ENCODE assay signal across 9 cellular contexts in the genomic region with DNA sequence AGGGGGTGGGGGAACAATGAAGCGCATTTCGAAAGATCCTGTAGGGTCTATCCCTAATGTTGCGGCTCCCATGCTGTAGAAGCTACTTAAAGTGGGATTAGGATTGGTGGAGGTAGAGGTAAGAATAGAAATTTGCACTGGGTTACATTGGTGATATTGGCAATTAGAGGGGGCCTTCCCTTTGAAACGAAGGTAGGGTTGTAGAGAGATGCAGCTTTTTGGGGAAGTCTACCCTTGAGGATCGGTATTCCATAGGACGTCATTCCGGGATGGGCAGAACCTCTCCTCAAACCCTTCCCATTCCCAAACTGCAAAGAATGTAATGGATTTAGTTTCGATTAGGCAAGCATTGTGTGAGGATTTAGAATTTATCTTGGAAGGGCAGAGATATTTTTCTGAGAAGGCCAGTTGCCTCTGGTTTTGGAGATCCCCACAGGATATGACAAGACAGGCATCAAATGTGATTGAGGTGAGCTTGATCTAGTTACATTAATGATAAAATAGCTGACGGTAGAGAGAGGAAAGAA. TPM values are rescaled to one million over a fixed set of nuclear protein-coding genes. Genes with fewer than 3 reads are reported as not detected.
DNase-seq lines count a peak whose midpoint lies in the region; TF ChIP-seq lines count a peak whose summit lies in the region.
"Had no signal": no experiment of that assay in that cellular context is flagged by ENCODE, and none has a peak within 500 bp of the region (broad histone marks: within the 10 kb centered on the region; RNA-seq: fewer than 3 reads in every experiment).

No MANE protein-coding gene starts in this region.

- H3K4me3 Mint-ChIP-seq in activated T-helper 2 cell treated with anti-CD3 and anti-CD28 coated beads, Interferon-gamma antibody, Interleukin-2, Interleukin-4, amounts not matched to agents 10 μg/mL and 5 μg/mL and 100 μg/mL, durations not matched to agents 14 hours and 24 hours and 36 hours (ENCODE audit: low read depth), result peak overlapping the region; percentile 94
- peak overlapping the region in 3 of 5 donors; percentile 11 to 90 (median 42) for H3K4me3 Mint-ChIP-seq in immature natural killer cell

- H3K4me3 ChIP-seq in BE2C (ENCODE audit: low read depth, low read length) (peak overlapping the region; percentile 97), HFF-Myc (replicated peaks; ENCODE audit: low read depth, low read length) (peak overlapping the region; percentile 99), stomach (peak overlapping the region in 2 of 4 donors; percentile 87 to 92)

- no peak for TF ChIP-seq POLR2A in stomach (IDR thresholded peaks at IDR 0.05)

- peak overlapping the region; percentile 70 for H3K27ac Mint-ChIP-seq in activated T-helper 2 cell treated with anti-CD3 and anti-CD28 coated beads, Interferon-gamma antibody, Interleukin-2, Interleukin-4, amounts not matched to agents 10 μg/mL and 5 μg/mL and 100 μg/mL, durations not matched to agents 14 hours and 24 hours and 36 hours
- peak overlapping the region; percentile 21 to 82 (median 71) for H3K27ac Mint-ChIP-seq in immature natural killer cell

- peaks cover 72% of the 10 kb centered on the region for H3K4me1 Mint-ChIP-seq in activated T-helper 2 cell treated with anti-CD3 and anti-CD28 coated beads, Interferon-gamma antibody, Interleukin-2, Interleukin-4, amounts not matched to agents 10 μg/mL and 5 μg/mL and 100 μg/mL, durations not matched to agents 14 hours and 24 hours and 36 hours (ENCODE audit: low read depth)
- peaks cover 80 to 93% of the 10 kb centered on the region in 2 donors for H3K4me1 Mint-ChIP-seq in immature natural killer cell

- H3K36me3 ChIP-seq in BE2C (peaks cover 97% of the 10 kb centered on the region), stomach (peaks cover 88 to 91% (median 89%) of the 10 kb centered on the region in 4 donors)

- TF ChIP-seq CTCF in BE2C (IDR thresholded peaks at IDR 0.05; ENCODE audit: low read depth, low read length) (no peak), HFF-Myc (IDR thresholded peaks at IDR 0.05; ENCODE audit: low read depth, low read length, missing control alignments) (no peak), stomach (IDR thresholded peaks at IDR 0.05) (no peak)

- DNase-seq in BE2C, result no peak
- DNase-seq in HFF-Myc (ENCODE audit: extremely low read depth, low read depth), result no peak
- DNase-seq in activated T-helper 2 cell treated with anti-CD3 and anti-CD28 coated beads, Interferon-gamma antibody, Interleukin-2, Interleukin-4, amounts not matched to agents 10 μg/mL and 5 μg/mL and 100 μg/mL, durations not matched to agents 14 hours and 24 hours and 36 hours (ENCODE audit: low spot score), result no peak
- DNase-seq in immature natural killer cell, result no peak
- no peak for DNase-seq in stimulated activated CD4-positive, alpha-beta T cell treated with anti-CD3 and anti-CD28 coated beads, Interleukin-4, amount 100 ng/mL, for 1 hour
- no peak for DNase-seq in Ammon's horn (ENCODE audit: low spot score)
- no peak for DNase-seq in activated CD4-positive, alpha-beta T cell treated with anti-CD3 and anti-CD28 coated beads for 4 hours
- DNase-seq in stomach, result no peak
- DNase-seq: SW 1271 had no signal

- peaks cover 74% of the 10 kb centered on the region for H3K9me3 Mint-ChIP-seq in activated T-helper 2 cell treated with anti-CD3 and anti-CD28 coated beads, Interferon-gamma antibody, Interleukin-2, Interleukin-4, amounts not matched to agents 10 μg/mL and 5 μg/mL and 100 μg/mL, durations not matched to agents 14 hours and 24 hours and 36 hours
- peaks cover 16 to 78% (median 51%) of the 10 kb centered on the region in 6 donors for H3K9me3 Mint-ChIP-seq in immature natural killer cell

- peaks cover 100% of the 10 kb centered on the region for H3K36me3 Mint-ChIP-seq in activated T-helper 2 cell treated with anti-CD3 and anti-CD28 coated beads, Interferon-gamma antibody, Interleukin-2, Interleukin-4, amounts not matched to agents 10 μg/mL and 5 μg/mL and 100 μg/mL, durations not matched to agents 14 hours and 24 hours and 36 hours (ENCODE audit: low read depth)
- peaks cover 87 to 97% (median 92%) of the 10 kb centered on the region in 3 donors for H3K36me3 Mint-ChIP-seq in immature natural killer cell

- peaks cover 18% of the 10 kb centered on the region for H3K4me1 ChIP-seq in BE2C
- H3K4me1 ChIP-seq in stomach, result peaks cover 40 to 75% (median 51%) of the 10 kb centered on the region in 4 donors

- WGBS in stomach, 5 donors, result 84 to 93% (median 89%) methylated on average over 9 of the region's 9 CpGs

- H3K27me3 Mint-ChIP-seq in activated T-helper 2 cell treated with anti-CD3 and anti-CD28 coated beads, Interferon-gamma antibody, Interleukin-2, Interleukin-4, amounts not matched to agents 10 μg/mL and 5 μg/mL and 100 μg/mL, durations not matched to agents 14 hours and 24 hours and 36 hours (ENCODE audit: low read depth), result no peaks in the 10 kb centered on the region
- H3K27me3 Mint-ChIP-seq in immature natural killer cell (ENCODE audit: low read depth in 3 of 3), result peaks cover 17 to 38% (median 18%) of the 10 kb centered on the region in 3 donors

- TF ChIP-seq EP300 in stomach (IDR thresholded peaks at IDR 0.05), result no peak

- intact Hi-C loops in activated T-helper 2 cell treated with anti-CD3 and anti-CD28 coated beads, Interferon-gamma antibody, Interleukin-2, Interleukin-4, amounts not matched to agents 10 μg/mL and 5 μg/mL and 100 μg/mL, durations not matched to agents 14 hours and 24 hours and 36 hours (cut with micrococcal nuclease), result no loop called here
- intact Hi-C loops in stomach (cut with DNase I; ENCODE audit: low total_unique reads), result no loop called here

- H3K27me3 ChIP-seq in BE2C, result no peaks in the 10 kb centered on the region
- H3K27me3 ChIP-seq in stomach, result no peaks in the 10 kb centered on the region

- no peak overlapping the region for H3K27ac ChIP-seq in stomach

- H3K9me3 ChIP-seq in BE2C (no peaks in the 10 kb centered on the region), stomach (peaks cover 25 to 79% (median 49%) of the 10 kb centered on the region in 4 donors)

RNA-seq across cellular contexts. Expression of a gene that starts 5.4 kb away (rescaled TPM):
- polyA plus RNA-seq in BE2C (2012; ENCODE audit: insufficient read depth, insufficient read length, low read depth), result 9.0 TPM
- total RNA-seq in activated T-helper 2 cell treated with anti-CD3 and anti-CD28 coated beads, Interferon-gamma antibody, Interleukin-2, Interleukin-4, amounts not matched to agents 10 μg/mL and 5 μg/mL and 100 μg/mL, durations not matched to agents 14 hours and 24 hours and 36 hours, result 49.3 and 51.0 TPM in 2 replicates
- polyA plus RNA-seq in immature natural killer cell, result 10 to 100 TPM; 17.2 to 59.2 (median 17.9) TPM
- 10 to 100 TPM in 4 of 5 donors, 1 to 10 TPM in 1; 5.2 to 29.6 (median 26.1) TPM for total RNA-seq in stomach
- polyA plus RNA-seq in stomach, result 1 to 10 TPM; 5.8 to 8.4 (median 6.4) TPM
